In genomic region chr7:143493755-143494154, GRCh38 we compare ENCODE assay signal across 26 cellular contexts. TPM values are rescaled to one million over a fixed set of nuclear protein-coding genes. Genes with fewer than 3 reads are reported as not detected.
DNase-seq lines count a peak whose midpoint lies in the region; ATAC-seq and TF ChIP-seq lines count a peak whose summit lies in the region.
"Had no signal": no experiment of that assay in that cellular context is flagged by ENCODE, and none has a peak within 500 bp of the region (broad histone marks: within the 10 kb centered on the region; RNA-seq: fewer than 3 reads in every experiment).

No MANE protein-coding gene starts in this region.

- H3K4me2 ChIP-seq in SK-N-SH (peak overlapping the region; percentile 15; the same call in 1 of the 2 replicates), osteoblast (ENCODE audit: insufficient read depth, low read length) (peak overlapping the region; percentile 23)
- H3K4me2 ChIP-seq: hepatocyte had no signal

- H3K79me2 ChIP-seq in SK-N-SH (ENCODE audit: insufficient read depth) (no peaks in the 10 kb centered on the region), osteoblast (ENCODE audit: insufficient read depth, low read length) (no peaks in the 10 kb centered on the region)
- H3K79me2 ChIP-seq: hepatocyte had no signal

- DNase-seq in SK-N-SH (no peak), GM19240 (ENCODE audit: insufficient read length, low spot score) (peak; percentile 5), T-cell (no peak), osteoblast (ENCODE audit: insufficient read length, low spot score, missing footprints) (no peak), NK-92 (lab: John Stamatoyannopoulos, UW; ENCODE audit: unreplicated experiment) (no peak), progenitor cell of endocrine pancreas (ENCODE audit: low spot score, unreplicated experiment) (no peak), SW480 (ENCODE audit: low spot score) (no peak)
- DNase-seq: activated T-cell treated with anti-CD3 and anti-CD28 coated beads for 4 hours, BE2C, H9, NCI-H2227 treated with DMSO at 0.1 percent for 48 hours, nucleus accumbens, right lobe of liver had no signal

- peaks cover 11 to 64% of the 10 kb centered on the region in 2 experiments for H3K4me1 ChIP-seq in SK-N-SH (ENCODE audit: control insufficient read depth in 1 of 2, insufficient read depth in 2 of 2, low read depth in 1 of 2, low read length in 1 of 2)
- H3K4me1 ChIP-seq in osteoblast (ENCODE audit: insufficient read depth, low read length): peaks cover 20% of the 10 kb centered on the region
- H3K4me1 ChIP-seq: right lobe of liver, tibial nerve had no signal

- CTCF ChIA-PET in SK-N-SH (lab: Yijun Ruan, JAX) (interaction anchor here (1.0 kb wide), 1 partner anchor 444 kb away, joined by 3 read pairs; no protein-coding TSS in a partner anchor), T-cell (lab: Charles Lee) (interaction anchor here in 1 of 2 donors (0.7 kb wide), 1 partner anchor 9 kb away, joined by 3 read pairs; no protein-coding TSS in a partner anchor)

- no peak for TF ChIP-seq EP300 in SK-N-SH (IDR thresholded peaks at IDR 0.05; ENCODE audit: borderline replicate concordance in 1 of 2, low read depth in 1 of 2, low read length in 1 of 2)

- H3K9me3 Mint-ChIP-seq in T-cell (no peaks in the 10 kb centered on the region), progenitor cell of endocrine pancreas (ENCODE audit: low read depth) (no peaks in the 10 kb centered on the region)
- H3K9me3 Mint-ChIP-seq: activated naive CD4-positive, alpha-beta T cell treated with anti-CD3 and anti-CD28 coated beads, Interleukin-2, amount 50 U/mL, for 72 hours; brain; H9; stimulated activated memory B cell treated with anti-CD40 and anti-IgM and Interleukin-4, amounts not matched to agents 10 μg/mL and 1 μg/mL and 100 μg/mL, for 72 hours had no signal

- H3K36me3 ChIP-seq in SK-N-SH (replicated peaks in 1 of 2; ENCODE audit: control insufficient read depth in 1 of 2, insufficient read depth in 2 of 2, low read length in 1 of 2) (no peaks in the 10 kb centered on the region), osteoblast (ENCODE audit: insufficient read depth, low read length) (no peaks in the 10 kb centered on the region)
- H3K36me3 ChIP-seq: BE2C, MG63, right lobe of liver, tibial nerve had no signal

- peaks cover 27% of the 10 kb centered on the region for H3K36me3 Mint-ChIP-seq in T-cell
- H3K36me3 Mint-ChIP-seq in progenitor cell of endocrine pancreas (ENCODE audit: insufficient read depth): no peaks in the 10 kb centered on the region
- H3K36me3 Mint-ChIP-seq: brain; stimulated activated memory B cell treated with anti-CD40 and anti-IgM and Interleukin-4, amounts not matched to agents 10 μg/mL and 1 μg/mL and 100 μg/mL, for 72 hours had no signal

- POLR2A ChIA-PET in SK-N-SH (lab: Yijun Ruan, JAX): no interaction called here
- POLR2A ChIA-PET in T-cell (lab: Charles Lee): no interaction called here

- H3K27ac ChIP-seq in SK-N-SH (ENCODE audit: low read depth in 2 of 2, low read length in 1 of 2) (peak overlapping the region; percentile 92 to 95), osteoblast (ENCODE audit: low read depth, low read length) (no peak overlapping the region)
- H3K27ac ChIP-seq: 22Rv1, coronary artery, hepatocyte, HL-60, right lobe of liver, tibial nerve had no signal

- no peak for TF ChIP-seq RAD21 in SK-N-SH (IDR thresholded peaks at IDR 0.05; ENCODE audit: low read length)

- H3K9ac ChIP-seq in SK-N-SH: 0 out of 2 replicates have a peak overlapping the region, but pooled peaks have one; percentile 5

- H3K4me3 Mint-ChIP-seq in T-cell (no peak overlapping the region), progenitor cell of endocrine pancreas (ENCODE audit: low read depth) (no peak overlapping the region)
- H3K4me3 Mint-ChIP-seq: brain; H9; stimulated activated memory B cell treated with anti-CD40 and anti-IgM and Interleukin-4, amounts not matched to agents 10 μg/mL and 1 μg/mL and 100 μg/mL, for 72 hours had no signal

- H3K27me3 Mint-ChIP-seq in T-cell: no peaks in the 10 kb centered on the region
- H3K27me3 Mint-ChIP-seq in progenitor cell of endocrine pancreas: no peaks in the 10 kb centered on the region

- H3K4me1 Mint-ChIP-seq in T-cell (peaks cover 7 to 24% (median 19%) of the 10 kb centered on the region in 3 donors), progenitor cell of endocrine pancreas (ENCODE audit: low read depth) (no peaks in the 10 kb centered on the region)
- H3K4me1 Mint-ChIP-seq: brain had no signal

- H3K4me3 ChIP-seq in SK-N-SH (ENCODE audit: low read depth in 2 of 2, low read length in 1 of 2): no peak overlapping the region
- no peak overlapping the region for H3K4me3 ChIP-seq in osteoblast (ENCODE audit: insufficient read depth, low read length)
- H3K4me3 ChIP-seq: coronary artery, hepatocyte, MG63, right lobe of liver, tibial nerve had no signal

- H3K9me3 ChIP-seq in SK-N-SH (no peaks in the 10 kb centered on the region), osteoblast (ENCODE audit: low read depth, low read length) (no peaks in the 10 kb centered on the region)
- H3K9me3 ChIP-seq: BE2C, MG63, right lobe of liver, tibial nerve had no signal

- H2AFZ ChIP-seq in SK-N-SH (ENCODE audit: low read depth): no peak overlapping the region
- H2AFZ ChIP-seq in osteoblast (ENCODE audit: low read length): no peak overlapping the region
- H2AFZ ChIP-seq: hepatocyte had no signal

- 87% methylated on average over 1 of the region's 1 CpG for WGBS in SK-N-SH (ENCODE audit: low lambda C conversion rate)

- ATAC-seq in SK-N-SH treated with all-trans-retinoic acid at 6 μM for 48 hours (no peak), T-cell (replicated peaks in 1 of 4) (no peak)
- ATAC-seq: Panc1; right lobe of liver; stimulated activated memory B cell treated with anti-CD40 and anti-IgM and Interleukin-4, amounts not matched to agents 10 μg/mL and 1 μg/mL and 100 μg/mL, for 72 hours had no signal

- H3K27ac Mint-ChIP-seq in T-cell: peak overlapping the region; percentile 21 to 79
- no peak overlapping the region for H3K27ac Mint-ChIP-seq in progenitor cell of endocrine pancreas
- H3K27ac Mint-ChIP-seq: brain; H9; stimulated activated memory B cell treated with anti-CD40 and anti-IgM and Interleukin-4, amounts not matched to agents 10 μg/mL and 1 μg/mL and 100 μg/mL, for 72 hours had no signal

- TF ChIP-seq CTCF in SK-N-SH (IDR thresholded peaks at IDR 0.05) (no peak), osteoblast (IDR thresholded peaks at IDR 0.05; ENCODE audit: extremely low read depth, low read depth, low read length) (no peak), progenitor cell of endocrine pancreas (IDR thresholded peaks at IDR 0.05; ENCODE audit: unreplicated experiment) (no peak)

- no peaks in the 10 kb centered on the region for H3K9me2 ChIP-seq in SK-N-SH

- H4K20me1 ChIP-seq in SK-N-SH (ENCODE audit: insufficient read depth): no peaks in the 10 kb centered on the region
- H4K20me1 ChIP-seq in osteoblast (ENCODE audit: insufficient read depth, low read length): no peaks in the 10 kb centered on the region

- H3F3A ChIP-seq in SK-N-SH (replicated peaks; ENCODE audit: insufficient read depth): peaks cover 70% of the 10 kb centered on the region

- no peaks in the 10 kb centered on the region for H3K27me3 ChIP-seq in SK-N-SH (ENCODE audit: insufficient read depth)
- no peaks in the 10 kb centered on the region for H3K27me3 ChIP-seq in osteoblast (ENCODE audit: insufficient read depth, low read length)
- H3K27me3 ChIP-seq: BE2C, hepatocyte, MG63, right lobe of liver, tibial nerve had no signal

TF ChIP-seq in SK-N-SH, 30 proteins besides CTCF, POLR2A, EP300 and RAD21 (continues in another document):
- TF ChIP-seq GATA2 (CRISPR knock-in tag; IDR thresholded peaks at IDR 0.05): no peak
- no peak for TF ChIP-seq RXRA (IDR thresholded peaks at IDR 0.05; ENCODE audit: borderline replicate concordance, low read depth)
- no peak for TF ChIP-seq TCF12 (IDR thresholded peaks at IDR 0.05)
- no peak for TF ChIP-seq CHD2 (IDR thresholded peaks at IDR 0.05; ENCODE audit: low read length, partially characterized antibody)
- TF ChIP-seq FOSL2 (IDR thresholded peaks at IDR 0.05; ENCODE audit: borderline replicate concordance, low read depth): no peak
- no peak for TF ChIP-seq NFIC (IDR thresholded peaks at IDR 0.05; ENCODE audit: borderline replicate concordance)
- no peak for TF ChIP-seq POLR2AphosphoS5 (IDR thresholded peaks at IDR 0.05; ENCODE audit: low read depth, low read length)

TF ChIP-seq in SK-N-SH treated with all-trans-retinoic acid at 6 μM for 48 hours, 23 proteins besides CTCF, POLR2A, EP300 and RAD21 (continues in another document):
- no peak for TF ChIP-seq TSHZ2 (CRISPR knock-in tag; IDR thresholded peaks at IDR 0.05)

RNA-seq across cellular contexts. Expression of gene TAS2R41, which starts 16.1 kb away (rescaled TPM):
- not detected in 2 replicates for polyA plus RNA-seq in SK-N-SH (2012; rRNA removed)
- not detected in 2 replicates for polyA plus RNA-seq in SK-N-SH (2012; cell fraction: cytosol; rRNA removed)
- not detected in 2 replicates for polyA plus RNA-seq in SK-N-SH (2012; cell fraction: nucleus; rRNA removed)
- total RNA-seq in T-cell (1 to 10 TPM in 2 of 5 donors, under 1 TPM in 3; 0.28 to 2.5 (median 0.93) TPM), osteoblast (not detected in 2 replicates), progenitor cell of endocrine pancreas (not detected in 2 replicates)
- total RNA-seq: activated naive CD4-positive, alpha-beta T cell treated with anti-CD3 and anti-CD28 coated beads, Interleukin-2, amount 50 U/mL, for 72 hours; H9; hepatocyte; right lobe of liver; SK-MEL-5; tibial nerve had no signal
- polyA plus RNA-seq: hepatocyte had no signal

RNA-seq across cellular contexts. Expression of gene TAS2R60, which starts 50.5 kb away (rescaled TPM):
- polyA plus RNA-seq in SK-N-SH (2012; rRNA removed): 0.10 TPM in 1 of 2 replicates, not detected in the other
- polyA plus RNA-seq in SK-N-SH (2012; cell fraction: cytosol; rRNA removed): 0.05 and 0.10 TPM in 2 replicates
- polyA plus RNA-seq in SK-N-SH (2012; cell fraction: nucleus; rRNA removed): 0.18 and 0.27 TPM in 2 replicates
- total RNA-seq in T-cell (1 to 10 TPM in 2 of 5 donors, under 1 TPM in 2, not detected in 1; 0.38 to 2.4 (median 1.0) TPM), osteoblast (not detected in 2 replicates), progenitor cell of endocrine pancreas (not detected in 2 replicates)
- total RNA-seq: activated naive CD4-positive, alpha-beta T cell treated with anti-CD3 and anti-CD28 coated beads, Interleukin-2, amount 50 U/mL, for 72 hours; H9; hepatocyte; lower leg skin; SK-MEL-5; tibial nerve had no signal
- polyA plus RNA-seq: hepatocyte had no signal
